8 cellular contexts compared by ENCODE assay signal in the genomic region with DNA sequence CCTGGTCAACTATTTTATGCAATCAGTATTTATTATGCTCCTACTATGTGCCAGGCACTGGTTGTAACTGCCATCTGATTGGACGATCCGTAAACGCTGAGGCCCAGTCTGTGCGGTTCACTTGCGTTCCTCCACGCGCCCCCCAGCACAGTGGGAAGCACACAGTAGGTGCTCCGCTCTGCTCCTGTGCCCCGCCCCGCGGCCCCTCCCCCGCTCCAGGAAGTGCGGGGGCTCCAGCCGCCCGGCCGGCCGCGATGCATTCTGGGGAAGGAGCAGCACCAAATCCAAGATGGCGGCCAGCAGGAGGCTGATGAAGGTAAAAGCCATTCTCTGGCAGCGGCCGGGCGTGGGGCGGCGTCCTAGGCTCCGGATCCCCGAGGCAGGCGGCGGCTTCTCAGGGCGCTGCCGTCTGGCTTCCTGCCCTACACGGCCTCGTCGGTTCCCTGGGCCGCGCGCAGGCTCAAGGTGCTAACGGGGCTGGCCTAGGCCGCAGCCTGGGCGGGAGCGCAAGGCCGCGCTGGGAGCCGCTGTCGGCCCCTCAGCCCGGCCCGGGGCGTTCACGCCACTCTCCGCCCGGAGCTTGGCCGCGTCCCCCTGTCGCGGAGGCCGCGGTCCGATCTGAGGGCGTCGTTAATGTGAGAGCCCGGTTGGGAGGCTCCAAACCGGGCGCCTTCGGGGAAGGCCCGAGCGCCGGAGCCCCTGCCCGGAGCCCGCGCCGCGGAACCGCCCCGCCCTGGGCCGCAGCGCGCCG. TPM values are rescaled to one million over a fixed set of nuclear protein-coding genes. Genes with fewer than 3 reads are reported as not detected.
DNase-seq lines count a peak whose midpoint lies in the region; ATAC-seq and TF ChIP-seq lines count a peak whose summit lies in the region.

A gene (plus strand): TSS at position 259 of the 751 bp plus-strand sequence. CDS start 31 bp downstream, at position 290.

- TF ChIP-seq POLR2A in GM18951 (IDR thresholded peaks at IDR 0.05; ENCODE audit: extremely low read depth, insufficient read depth, insufficient read length), result peak; percentile 84

- peaks cover 21% of the 10 kb centered on the region for H3K4me1 ChIP-seq in ACC112 (ENCODE audit: control insufficient read depth, insufficient read depth, low read length, unreplicated experiment)

- no peaks in the 10 kb centered on the region for H3K36me3 ChIP-seq in ACC112 (ENCODE audit: insufficient read depth, low read length)

- intact Hi-C loops in natural killer cell (cut with micrococcal nuclease), result no loop called here

- H3K27me3 Mint-ChIP-seq in IgD-negative memory B cell, result no peaks in the 10 kb centered on the region
- no peaks in the 10 kb centered on the region for H3K27me3 Mint-ChIP-seq in natural killer cell (ENCODE audit: low read depth in 2 of 2)
- H3K27me3 Mint-ChIP-seq in stimulated activated naive B cell treated with anti-CD40 and anti-IgM and Interleukin-4, amounts not matched to agents 10 μg/mL and 1 μg/mL and 100 μg/mL, for 72 hours, result no peaks in the 10 kb centered on the region

- peaks cover 49% of the 10 kb centered on the region for H3K79me2 ChIP-seq in ACC112 (ENCODE audit: control insufficient read depth, insufficient read depth, low read length, unreplicated experiment)

- peak within 1 kb of the TSS; percentile 95 for H3K4me3 ChIP-seq in ACC112 (ENCODE audit: low read depth, low read length)
- H3K4me3 ChIP-seq in fibroblast of pulmonary artery (replicated peaks; ENCODE audit: low read depth, low read length), result peak within 1 kb of the TSS; percentile 89

- peaks cover 25 to 39% (median 30%) of the 10 kb centered on the region in 3 donors for H3K4me1 Mint-ChIP-seq in IgD-negative memory B cell
- peaks cover 40 to 52% of the 10 kb centered on the region in 2 donors for H3K4me1 Mint-ChIP-seq in natural killer cell
- H3K4me1 Mint-ChIP-seq in stimulated activated naive B cell treated with anti-CD40 and anti-IgM and Interleukin-4, amounts not matched to agents 10 μg/mL and 1 μg/mL and 100 μg/mL, for 72 hours, result peaks cover 22 to 37% of the 10 kb centered on the region in 2 donors

- H3K9me3 Mint-ChIP-seq in IgD-negative memory B cell (no peaks in the 10 kb centered on the region), natural killer cell (no peaks in the 10 kb centered on the region)
- no peaks in the 10 kb centered on the region for H3K9me3 Mint-ChIP-seq in stimulated activated naive B cell treated with anti-CD40 and anti-IgM and Interleukin-4, amounts not matched to agents 10 μg/mL and 1 μg/mL and 100 μg/mL, for 72 hours

- DNase-seq in SHP77 (lab: John Stamatoyannopoulos, UW), result peak; percentile 47 to 86
- DNase-seq in activated effector memory CD4-positive, alpha-beta T cell treated with Interleukin-2 at 50 U/mL for 16 hours, result peak; percentile 78
- DNase-seq in fibroblast of pulmonary artery (ENCODE audit: low read depth), result peak; percentile 74
- DNase-seq in natural killer cell, result peak; percentile 81
- DNase-seq in stimulated activated naive B cell treated with anti-CD40 and anti-IgM and Interleukin-4, amounts not matched to agents 10 μg/mL and 1 μg/mL and 100 μg/mL, for 72 hours, result peak; percentile 78

- H3K36me3 Mint-ChIP-seq in IgD-negative memory B cell, result no peaks in the 10 kb centered on the region
- H3K36me3 Mint-ChIP-seq in natural killer cell, result no peaks in the 10 kb centered on the region
- H3K36me3 Mint-ChIP-seq in stimulated activated naive B cell treated with anti-CD40 and anti-IgM and Interleukin-4, amounts not matched to agents 10 μg/mL and 1 μg/mL and 100 μg/mL, for 72 hours, result peaks cover 6 to 15% of the 10 kb centered on the region in 2 donors

- ATAC-seq in natural killer cell, result peak; percentile 90 to 92 (median 91)
- peak; percentile 86 to 89 for ATAC-seq in stimulated activated naive B cell treated with anti-CD40 and anti-IgM and Interleukin-4, amounts not matched to agents 10 μg/mL and 1 μg/mL and 100 μg/mL, for 72 hours (replicated peaks)

- H2AFZ ChIP-seq in ACC112 (ENCODE audit: low read length, unreplicated experiment), result peak within 1 kb of the TSS; percentile 68

- H3K4me3 Mint-ChIP-seq in IgD-negative memory B cell (peak within 1 kb of the TSS; percentile 87 to 94 (median 92)), natural killer cell (peak within 1 kb of the TSS; percentile 86)
- H3K4me3 Mint-ChIP-seq in stimulated activated naive B cell treated with anti-CD40 and anti-IgM and Interleukin-4, amounts not matched to agents 10 μg/mL and 1 μg/mL and 100 μg/mL, for 72 hours, result peak within 1 kb of the TSS; percentile 92 to 93

- no peaks in the 10 kb centered on the region for H3K27me3 ChIP-seq in ACC112 (ENCODE audit: insufficient read depth, low read length)

- peak within 1 kb of the TSS; percentile 83 for H3K27ac ChIP-seq in ACC112 (ENCODE audit: low read depth, low read length)

- H3K27ac Mint-ChIP-seq in IgD-negative memory B cell, result peak within 1 kb of the TSS; percentile 88 to 97 (median 95)
- peak within 1 kb of the TSS; percentile 88 to 91 for H3K27ac Mint-ChIP-seq in natural killer cell
- peak within 1 kb of the TSS; percentile 94 for H3K27ac Mint-ChIP-seq in stimulated activated naive B cell treated with anti-CD40 and anti-IgM and Interleukin-4, amounts not matched to agents 10 μg/mL and 1 μg/mL and 100 μg/mL, for 72 hours

- no peak for TF ChIP-seq CTCF in fibroblast of pulmonary artery (IDR thresholded peaks at IDR 0.05; ENCODE audit: low read length, missing control alignments)
- TF ChIP-seq CTCF in natural killer cell (IDR thresholded peaks at IDR 0.05), result no peak

- in situ Hi-C loops in GM18951 (cut with MboI; ENCODE audit: low sequenced_read_pairs, unreplicated experiment), result no loop called here

RNA-seq across cellular contexts. Expression of the gene that starts here (rescaled TPM):
- polyA plus RNA-seq in IgD-negative memory B cell, result 106 TPM
- 10 to 100 TPM; 30.7 to 39.8 (median 39.7) TPM for total RNA-seq in natural killer cell

Comparison
In these comparisons a context has a peak if more than half of its experiments do, and no peak if none do; other contexts are left out.
1. Peak in every context shown above with its lines: DNase-seq, ATAC-seq, H3K4me3 ChIP-seq and H3K27ac ChIP-seq.